Comparison of ENCODE assay signal across 20 cellular contexts in the genomic region with DNA sequence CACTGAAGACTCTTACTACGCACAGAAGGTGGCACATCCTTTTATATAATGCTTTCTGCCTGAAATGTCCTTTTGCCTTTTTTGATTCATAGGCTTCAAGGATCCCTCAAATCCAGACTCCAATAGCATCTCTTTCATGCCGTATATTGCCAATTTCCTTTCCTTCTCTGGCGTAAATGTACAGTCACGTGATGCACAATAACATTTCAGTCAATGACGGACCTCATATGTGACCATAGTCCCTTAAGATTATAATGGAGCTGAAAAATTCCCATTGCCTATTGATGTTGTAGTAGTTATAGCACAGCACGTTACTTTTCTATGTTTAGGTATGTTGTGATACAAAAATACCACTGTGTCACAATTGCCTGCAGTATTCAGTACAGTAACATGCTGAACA.
DNase-seq lines count a peak whose midpoint lies in the region; ATAC-seq, FAIRE-seq and TF ChIP-seq lines count a peak whose summit lies in the region.
"Had no signal": no experiment of that assay in that cellular context is flagged by ENCODE, and none has a peak within 500 bp of the region (broad histone marks: within the 10 kb centered on the region; RNA-seq: fewer than 3 reads in every experiment).

No MANE protein-coding gene starts in this region.

- no peak overlapping the region for H3K27ac ChIP-seq in HepG2 (ENCODE audit: extremely low read length, insufficient read depth, low read length)
- H3K27ac ChIP-seq in right lobe of liver, result no peak overlapping the region
- peak overlapping the region; percentile 79 for H3K27ac ChIP-seq in HCT116 (ENCODE audit: low read depth, low read length)
- H3K27ac ChIP-seq in keratinocyte (ENCODE audit: control insufficient read depth, insufficient read depth, low read length), result no peak overlapping the region
- H3K27ac ChIP-seq: 22Rv1, BLaER1, C4-2B had no signal

- FAIRE-seq in HepG2 (lab: Jason Lieb, UNC), result no peak
- peak; percentile 46 for FAIRE-seq in keratinocyte (lab: Jason Lieb, UNC)
- FAIRE-seq: D721Med, GM12891, GM19239 had no signal

- H3K79me2 ChIP-seq in HepG2 (ENCODE audit: insufficient read depth, low read length), result no peaks in the 10 kb centered on the region
- no peaks in the 10 kb centered on the region for H3K79me2 ChIP-seq in HCT116 (ENCODE audit: insufficient read depth, low read length)
- H3K79me2 ChIP-seq in keratinocyte (ENCODE audit: control insufficient read depth, insufficient read depth, low read length), result no peaks in the 10 kb centered on the region

- POLR2A ChIA-PET in HepG2 (lab: Yijun Ruan, JAX), result no interaction called here
- POLR2A ChIA-PET in HCT116 (lab: Charles Lee), result no interaction called here

- H3K9ac ChIP-seq in HepG2 (ENCODE audit: insufficient read depth, low read depth, low read length) (no peak overlapping the region), HCT116 (ENCODE audit: low read length) (no peak overlapping the region), keratinocyte (ENCODE audit: control insufficient read depth, extremely low read depth, insufficient read depth, low read length) (no peak overlapping the region)
- H3K9ac ChIP-seq: BLaER1 had no signal

- H4K20me1 ChIP-seq in HepG2 (ENCODE audit: insufficient read depth, low read length) (no peaks in the 10 kb centered on the region), HCT116 (ENCODE audit: insufficient read depth) (no peaks in the 10 kb centered on the region), keratinocyte (ENCODE audit: control insufficient read depth, extremely low read depth, insufficient read depth, low read length) (no peaks in the 10 kb centered on the region)
- H4K20me1 ChIP-seq: BLaER1 had no signal

- H3K9me1 ChIP-seq in keratinocyte (ENCODE audit: control insufficient read depth, extremely low read depth, insufficient read depth, low read length), result no peaks in the 10 kb centered on the region

- WGBS in HepG2 (ENCODE audit: low lambda C conversion rate), result 36% methylated on average over 6 of the region's 6 CpGs
- 73% methylated on average over 6 of the region's 6 CpGs for whole genome bisulfite sequencing in right lobe of liver (ENCODE audit: insufficient coverage, low coverage, low lambda C conversion rate, missing lambda C conversion rate)

- ATAC-seq in HepG2 (no peak), right lobe of liver (no peak), HCT116 (no peak)
- ATAC-seq: CD8-positive, alpha-beta T cell had no signal

- in situ Hi-C loops in HepG2 (cut with HindIII; ENCODE audit: extremely low pct_ligation_motif_present, low pct_unique_long_range_greater_than_20kb), result no loop called here

- H3K27me3 ChIP-seq in HepG2 (ENCODE audit: control insufficient read depth in 1 of 2, insufficient read depth in 2 of 2, low read length in 2 of 2) (no peaks in the 10 kb centered on the region), right lobe of liver (no peaks in the 10 kb centered on the region), HCT116 (ENCODE audit: insufficient read depth, low read length) (no peaks in the 10 kb centered on the region), keratinocyte (ENCODE audit: control insufficient read depth, extremely low read depth, insufficient read depth, low read length) (no peaks in the 10 kb centered on the region)
- H3K27me3 ChIP-seq: BE2C, BLaER1 had no signal

- intact Hi-C loops in HepG2 (cut with micrococcal nuclease; ENCODE audit: unreplicated experiment) (no loop called here), right lobe of liver (cut with DNase I) (no loop called here), HCT116 (cut with micrococcal nuclease) (no loop called here)

- BruUV-seq in HepG2 (replicated peaks; lab: Mats Ljungman, UMichigan) (no TSS peak), HCT116 (replicated peaks; lab: Mats Ljungman, UMichigan) (no TSS peak)

- no peaks in the 10 kb centered on the region for H3K9me3 ChIP-seq in HepG2 (ENCODE audit: low read length)
- no peaks in the 10 kb centered on the region for H3K9me3 ChIP-seq in right lobe of liver
- no peaks in the 10 kb centered on the region for H3K9me3 ChIP-seq in HCT116 (ENCODE audit: control insufficient read depth in 1 of 2, insufficient read depth in 1 of 2, low read depth in 1 of 2, low read length in 2 of 2)
- H3K9me3 ChIP-seq in keratinocyte (ENCODE audit: control insufficient read depth, low read depth, low read length), result no peaks in the 10 kb centered on the region
- H3K9me3 ChIP-seq: BE2C, BLaER1, Caco-2 had no signal

- H2AFZ ChIP-seq in HepG2 (ENCODE audit: low read length) (no peak overlapping the region), HCT116 (ENCODE audit: low read depth, low read length, poor library complexity, severe bottlenecking) (no peak overlapping the region), keratinocyte (ENCODE audit: control insufficient read depth, low read length) (no peak overlapping the region)

- DNase-seq in HepG2 (ENCODE audit: low spot score), result no peak
- DNase-seq in right lobe of liver, result no peak
- no peak for DNase-seq in HCT116 (ENCODE audit: low read depth, low spot score)
- DNase-seq in keratinocyte (ENCODE audit: low read depth, low spot score), result no peak
- no peak for DNase-seq in NCI-H82 treated with DMSO at 0.1 percent for 48 hours (lab: John Stamatoyannopoulos, UW; ENCODE audit: unreplicated experiment)
- no peak for DNase-seq in activated CD4-positive, alpha-beta T cell treated with anti-CD3 and anti-CD28 coated beads, Interleukin-2, amount 50 U/mL, for 48 hours
- DNase-seq: ACHN; BE2C; Caco-2; Calu3; CD4-positive, alpha-beta T cell; CD8-positive, alpha-beta T cell; DMS79 treated with DMSO at 0.1 percent for 48 hours; GF-D8 had no signal

- no peaks in the 10 kb centered on the region for H3K36me3 ChIP-seq in HepG2 (replicated peaks in 1 of 2; ENCODE audit: control insufficient read depth in 1 of 2, insufficient read depth in 2 of 2, low read length in 2 of 2)
- no peaks in the 10 kb centered on the region for H3K36me3 ChIP-seq in right lobe of liver
- H3K36me3 ChIP-seq in HCT116 (ENCODE audit: control insufficient read depth in 1 of 2, insufficient read depth in 2 of 2, low read length in 2 of 2), result no peaks in the 10 kb centered on the region
- no peaks in the 10 kb centered on the region for H3K36me3 ChIP-seq in keratinocyte (ENCODE audit: control insufficient read depth in 2 of 2, extremely low read depth in 1 of 2, insufficient read depth in 2 of 2, low read length in 2 of 2)
- H3K36me3 ChIP-seq: BE2C, BLaER1 had no signal

- no peak for TF ChIP-seq EP300 in HepG2 (IDR thresholded peaks at IDR 0.05; ENCODE audit: low read depth in 2 of 2, low read length in 2 of 2)
- no peak for TF ChIP-seq EP300 in HepG2 (CRISPR knock-in tag; IDR thresholded peaks at IDR 0.05; ENCODE audit: borderline replicate concordance)

- dilution Hi-C loops in keratinocyte (cut with MboI; ENCODE audit: extremely low pct_ligation_motif_present, low sequenced_read_pairs), result no loop called here

- TF ChIP-seq CTCF in HepG2 (CRISPR knock-in tag; IDR thresholded peaks at IDR 0.05) (no peak), right lobe of liver (IDR thresholded peaks at IDR 0.05) (no peak), HCT116 (IDR thresholded peaks at IDR 0.05 in 2 of 3, conservative IDR thresholded peaks at IDR 0.05 in 1 of 3; ENCODE audit: borderline replicate concordance in 1 of 3, insufficient read depth in 1 of 3, low read depth in 2 of 3, low read length in 2 of 3) (no peak), keratinocyte (optimal IDR thresholded peaks at IDR 0.05 in 1 of 3, IDR thresholded peaks at IDR 0.05 in 1 of 3, conservative IDR thresholded peaks at IDR 0.05 in 1 of 3; ENCODE audit: extremely low read depth in 1 of 3, insufficient read depth in 2 of 3, low read length in 3 of 3) (no peak)

- TF ChIP-seq RAD21 in HepG2 (CRISPR knock-in tag; IDR thresholded peaks at IDR 0.05), result no peak
- no peak for TF ChIP-seq RAD21 in HCT116 (IDR thresholded peaks at IDR 0.05; ENCODE audit: low read depth)

- no peaks in the 10 kb centered on the region for H3K9me2 ChIP-seq in HCT116 (ENCODE audit: insufficient read depth)

- H3K4me3 ChIP-seq in HepG2 (replicated peaks in 1 of 3; ENCODE audit: insufficient read depth in 1 of 3, low read depth in 2 of 3, low read length in 3 of 3), result no peak overlapping the region
- H3K4me3 ChIP-seq in right lobe of liver, result no peak overlapping the region
- no peak overlapping the region for H3K4me3 ChIP-seq in HCT116 (replicated peaks in 1 of 2; ENCODE audit: low read depth in 1 of 2, low read length in 2 of 2)
- no peak overlapping the region for H3K4me3 ChIP-seq in keratinocyte (ENCODE audit: control insufficient read depth in 2 of 3, extremely low read depth in 1 of 3, insufficient read depth in 2 of 3, low read depth in 1 of 3, low read length in 3 of 3)
- H3K4me3 ChIP-seq: BLaER1 had no signal

- H3K4me1 ChIP-seq in HepG2 (ENCODE audit: insufficient read depth, low read length) (no peaks in the 10 kb centered on the region), right lobe of liver (no peaks in the 10 kb centered on the region), HCT116 (ENCODE audit: control insufficient read depth in 1 of 2, insufficient read depth in 2 of 2, low read length in 2 of 2) (peaks cover 55 to 69% of the 10 kb centered on the region in 2 experiments), keratinocyte (ENCODE audit: control insufficient read depth, extremely low read depth, insufficient read depth, low read length) (no peaks in the 10 kb centered on the region)
- H3K4me1 ChIP-seq: BE2C, BLaER1, Caco-2 had no signal

- H3K4me2 ChIP-seq in HepG2 (ENCODE audit: low read depth, low read length) (no peak overlapping the region), HCT116 (ENCODE audit: low read length) (peak overlapping the region; percentile 29), keratinocyte (ENCODE audit: control insufficient read depth, extremely low read depth, insufficient read depth, low read depth, low read length) (no peak overlapping the region)
- H3K4me2 ChIP-seq: BLaER1 had no signal

- CTCF ChIA-PET in HepG2 (lab: Yijun Ruan, JAX; ENCODE audit: low intra/inter-chr PET ratio, low total read pairs) (no interaction called here), HCT116 (lab: Charles Lee) (no interaction called here)

- TF ChIP-seq POLR2A in HepG2 (IDR thresholded peaks at IDR 0.05; ENCODE audit: insufficient read depth in 1 of 2, low read depth in 2 of 2, low read length in 2 of 2), result no peak
- no peak for TF ChIP-seq POLR2A in right lobe of liver (IDR thresholded peaks at IDR 0.05)
- TF ChIP-seq POLR2A in HCT116 (IDR thresholded peaks at IDR 0.05; ENCODE audit: borderline replicate concordance, extremely low read depth, insufficient read depth, insufficient read length), result no peak

- RAD21 ChIA-PET in HCT116 (lab: Charles Lee; ENCODE audit: low non-redundant PET in 1 of 2, low total read pairs in 2 of 2, uncharacterized antibody in 2 of 2, unreplicated experiment in 2 of 2), result no interaction called here

TF ChIP-seq in HepG2, 621 proteins besides CTCF, POLR2A, EP300 and RAD21 (continues in another document):
- no peak for TF ChIP-seq GATAD2A (CRISPR knock-in tag; IDR thresholded peaks at IDR 0.05)
- TF ChIP-seq ELF1 (CRISPR knock-in tag; IDR thresholded peaks at IDR 0.05), result no peak

TF ChIP-seq in HCT116, 20 proteins besides CTCF, POLR2A, EP300 and RAD21 (continues in another document):
- TF ChIP-seq SP1 (IDR thresholded peaks at IDR 0.05; ENCODE audit: low read depth), result no peak
- no peak for TF ChIP-seq EGR1 (IDR thresholded peaks at IDR 0.05; ENCODE audit: low read depth)
